14 cellular contexts compared by ENCODE assay signal in genomic region chr17:5226940-5227878, GRCh38. TPM values are rescaled to one million over a fixed set of nuclear protein-coding genes. Genes with fewer than 3 reads are reported as not detected.
A peak's percentile ranks its signal among the peaks of the same experiment; 100 is the strongest.
DNase-seq lines count a peak whose midpoint lies in the region; ATAC-seq, FAIRE-seq and TF ChIP-seq lines count a peak whose summit lies in the region.
"Had no signal": no experiment of that assay in that cellular context is flagged by ENCODE, and none has a peak within 500 bp of the region (broad histone marks: within the 10 kb centered on the region; RNA-seq: fewer than 3 reads in every experiment).

No MANE protein-coding gene starts in this region.

- H3K27ac ChIP-seq in DOHH2 (ENCODE audit: low read depth, low read length), result peak overlapping the region; percentile 86
- H3K27ac ChIP-seq in RWPE1, result no peak overlapping the region

- peak overlapping the region; percentile 79 for H3K4me2 ChIP-seq in DOHH2 (ENCODE audit: low read length)

- DNase-seq in activated CD4-positive, alpha-beta memory T cell treated with anti-CD3 and anti-CD28 coated beads, Interleukin-2, amount 10 ng/mL, durations not matched to agents 7 days and 5 days, result no peak
- DNase-seq in natural killer cell (peak; percentile 67), HuH-7.5 (ENCODE audit: low spot score) (no peak), frontal cortex (ENCODE audit: low spot score in 2 of 2) (no peak), NCI-H1436 (lab: John Stamatoyannopoulos, UW) (no peak), RWPE1 (ENCODE audit: low spot score) (no peak)
- DNase-seq: effector CD8-positive, alpha-beta T cell; hippocampal formation; Karpas-422; NCI-H510A had no signal

- peaks cover 19% of the 10 kb centered on the region for H3K4me1 Mint-ChIP-seq in activated CD4-positive, alpha-beta memory T cell treated with anti-CD3 and anti-CD28 coated beads, Interleukin-2, amount 10 ng/mL, durations not matched to agents 7 days and 5 days
- peaks cover 59 to 79% of the 10 kb centered on the region in 2 donors for H3K4me1 Mint-ChIP-seq in natural killer cell
- H3K4me1 Mint-ChIP-seq: nephron had no signal

- H3K27me3 ChIP-seq in DOHH2 (ENCODE audit: control insufficient read depth, low read length), result no peaks in the 10 kb centered on the region

- peaks cover 99% of the 10 kb centered on the region for H3K4me1 ChIP-seq in DOHH2 (ENCODE audit: control insufficient read depth, low read length)

- intact Hi-C loops in natural killer cell (cut with micrococcal nuclease), result loop anchor here (1.0 to 2.0 kb wide), 3 partner anchors 10 to 42 kb away; no protein-coding TSS in a partner anchor

- H3K9me3 ChIP-seq in DOHH2 (ENCODE audit: control insufficient read depth, insufficient read depth, low read length), result no peaks in the 10 kb centered on the region

- no peaks in the 10 kb centered on the region for H3K27me3 Mint-ChIP-seq in activated CD4-positive, alpha-beta memory T cell treated with anti-CD3 and anti-CD28 coated beads, Interleukin-2, amount 10 ng/mL, durations not matched to agents 7 days and 5 days
- no peaks in the 10 kb centered on the region for H3K27me3 Mint-ChIP-seq in natural killer cell (ENCODE audit: low read depth in 2 of 2)

- peaks cover 9% of the 10 kb centered on the region for H3K36me3 ChIP-seq in DOHH2 (ENCODE audit: control insufficient read depth, low read length)

- ATAC-seq in GM21381 (IDR thresholded peaks at IDR 0.05; ENCODE audit: unreplicated experiment) (peak; percentile 43), natural killer cell (peak; percentile 75 to 87 (median 79))

- no peaks in the 10 kb centered on the region for H3K9me3 Mint-ChIP-seq in activated CD4-positive, alpha-beta memory T cell treated with anti-CD3 and anti-CD28 coated beads, Interleukin-2, amount 10 ng/mL, durations not matched to agents 7 days and 5 days
- no peaks in the 10 kb centered on the region for H3K9me3 Mint-ChIP-seq in natural killer cell
- H3K9me3 Mint-ChIP-seq: nephron had no signal

- no peaks in the 10 kb centered on the region for H4K20me1 ChIP-seq in DOHH2 (ENCODE audit: control insufficient read depth, insufficient read depth, low read depth, low read length)

- H3K27ac Mint-ChIP-seq in activated CD4-positive, alpha-beta memory T cell treated with anti-CD3 and anti-CD28 coated beads, Interleukin-2, amount 10 ng/mL, durations not matched to agents 7 days and 5 days, result peak overlapping the region; percentile 21
- peak overlapping the region; percentile 94 to 98 for H3K27ac Mint-ChIP-seq in natural killer cell

- peak overlapping the region; percentile 67 for H3K4me3 ChIP-seq in DOHH2 (ENCODE audit: low read length)

- CTCF ChIA-PET in activated CD4-positive, alpha-beta memory T cell treated with anti-CD3 and anti-CD28 coated beads, Interleukin-2, amount 10 ng/mL, durations not matched to agents 7 days and 5 days (lab: Charles Lee), result interaction anchor here (2.7 kb wide), 1 partner anchor 10 kb away, joined by 15 read pairs; no protein-coding TSS in a partner anchor
- CTCF ChIA-PET in RWPE1 (lab: Yijun Ruan, JAX), result interaction anchor here (0.5 to 2.2 kb wide), 2 partner anchors 11 to 31 kb away, joined by 3 to 9 read pairs; no protein-coding TSS in a partner anchor

- H3K4me3 Mint-ChIP-seq in activated CD4-positive, alpha-beta memory T cell treated with anti-CD3 and anti-CD28 coated beads, Interleukin-2, amount 10 ng/mL, durations not matched to agents 7 days and 5 days, result no peak overlapping the region
- H3K4me3 Mint-ChIP-seq in natural killer cell, result peak overlapping the region; percentile 86
- H3K4me3 Mint-ChIP-seq: nephron had no signal

- TF ChIP-seq CTCF in DOHH2 (IDR thresholded peaks at IDR 0.05; ENCODE audit: low read depth, low read length, poor library complexity, severe bottlenecking) (no peak), natural killer cell (IDR thresholded peaks at IDR 0.05) (no peak), RWPE1 (conservative IDR thresholded peaks at IDR 0.05; ENCODE audit: low read depth) (no peak)

- H3K36me3 Mint-ChIP-seq in activated CD4-positive, alpha-beta memory T cell treated with anti-CD3 and anti-CD28 coated beads, Interleukin-2, amount 10 ng/mL, durations not matched to agents 7 days and 5 days (ENCODE audit: low read depth), result no peaks in the 10 kb centered on the region
- H3K36me3 Mint-ChIP-seq in natural killer cell, result no peaks in the 10 kb centered on the region

- no peak for FAIRE-seq in frontal cortex (lab: Jason Lieb, UNC)

- peaks cover 11% of the 10 kb centered on the region for H3K79me2 ChIP-seq in DOHH2 (ENCODE audit: control insufficient read depth, low read length)

- H3K9me2 ChIP-seq in DOHH2 (replicated peaks; ENCODE audit: control insufficient read depth, low read length), result no peaks in the 10 kb centered on the region

- POLR2A ChIA-PET in activated CD4-positive, alpha-beta memory T cell treated with anti-CD3 and anti-CD28 coated beads, Interleukin-2, amount 10 ng/mL, durations not matched to agents 7 days and 5 days (lab: Charles Lee), result no interaction called here
- POLR2A ChIA-PET in RWPE1 (lab: Yijun Ruan, JAX; ENCODE audit: low non-redundant PET), result interaction anchor here (0.5 kb wide), 1 partner anchor 132 kb away, joined by 3 read pairs; no protein-coding TSS in a partner anchor

- H3F3A ChIP-seq in DOHH2 (ENCODE audit: control insufficient read depth, insufficient read depth), result peaks cover 42% of the 10 kb centered on the region

RNA-seq across cellular contexts. Expression of gene SCIMP, which starts 7.5 kb away (rescaled TPM):
- total RNA-seq in activated CD4-positive, alpha-beta memory T cell treated with anti-CD3 and anti-CD28 coated beads, Interleukin-2, amount 10 ng/mL, durations not matched to agents 7 days and 5 days, result not detected
- total RNA-seq in natural killer cell, result 1 to 10 TPM; 3.9 to 10.0 (median 8.0) TPM
- under 0.01 TPM for total RNA-seq in frontal cortex
- total RNA-seq: T-helper 1 cell treated with Interleukin-12 subunit alpha and Interleukin-12 subunit beta and Interleukin-4 antibody, amounts not matched to agents 30 ng/mL and 1 ng/mL, for 36 hours had no signal

RNA-seq across cellular contexts. Expression of gene ZNF594, which starts 35.5 kb away (rescaled TPM):
- 1 to 10 TPM; 7.0 to 8.6 TPM for total RNA-seq in activated CD4-positive, alpha-beta memory T cell treated with anti-CD3 and anti-CD28 coated beads, Interleukin-2, amount 10 ng/mL, durations not matched to agents 7 days and 5 days
- 1 to 10 TPM; 5.1 to 7.9 (median 6.1) TPM for total RNA-seq in natural killer cell
- total RNA-seq in frontal cortex, result 26.9 TPM

RNA-seq across cellular contexts. Expression of gene RABEP1, which starts 54.9 kb away (rescaled TPM):
- total RNA-seq in activated CD4-positive, alpha-beta memory T cell treated with anti-CD3 and anti-CD28 coated beads, Interleukin-2, amount 10 ng/mL, durations not matched to agents 7 days and 5 days, result 10 to 100 TPM; 37.3 to 37.8 TPM
- total RNA-seq in natural killer cell, result 10 to 100 TPM; 44.1 to 64.0 (median 44.2) TPM
- total RNA-seq in frontal cortex, result 90.9 TPM
